Comparison of ENCODE assay signal across 1 cellular context in genomic region chr20:45290677-45291355, GRCh38.
TF ChIP-seq lines count a peak whose summit lies in the region.

No MANE protein-coding gene starts in this region.

TF ChIP-seq in HepG2, 621 proteins besides CTCF, POLR2A, EP300 and RAD21 (continued from another document):
- TF ChIP-seq NFAT5 (CRISPR knock-in tag; IDR thresholded peaks at IDR 0.05) (no peak), ZNF670 (CRISPR knock-in tag; IDR thresholded peaks at IDR 0.05; ENCODE audit: borderline replicate concordance) (0 out of 2 replicates have a peak, but pooled peaks have one; percentile 52), ZNF234 (CRISPR knock-in tag; conservative IDR thresholded peaks at IDR 0.05) (no peak), JARID2 (CRISPR knock-in tag; IDR thresholded peaks at IDR 0.05; ENCODE audit: insufficient replicate concordance) (peak; percentile 59), XRCC5 (optimal IDR thresholded peaks at IDR 0.05; ENCODE audit: low read length) (peak; percentile 98), ZNF598 (CRISPR knock-in tag; IDR thresholded peaks at IDR 0.05; ENCODE audit: borderline replicate concordance) (peak; percentile 37; the same call in 1 of the 2 replicates), KDM2A (CRISPR knock-in tag; IDR thresholded peaks at IDR 0.05; ENCODE audit: borderline replicate concordance, low read depth) (peak; percentile 74)
